1 cellular context compared by ENCODE assay signal in genomic region chr3:12994607-12995388, GRCh38.
TF ChIP-seq lines count a peak whose summit lies in the region.

No MANE protein-coding gene starts in this region.

TF ChIP-seq in HepG2, 621 proteins besides CTCF, POLR2A, EP300 and RAD21 (continued from another document and continues in another):
- TF ChIP-seq, protein P1, sequence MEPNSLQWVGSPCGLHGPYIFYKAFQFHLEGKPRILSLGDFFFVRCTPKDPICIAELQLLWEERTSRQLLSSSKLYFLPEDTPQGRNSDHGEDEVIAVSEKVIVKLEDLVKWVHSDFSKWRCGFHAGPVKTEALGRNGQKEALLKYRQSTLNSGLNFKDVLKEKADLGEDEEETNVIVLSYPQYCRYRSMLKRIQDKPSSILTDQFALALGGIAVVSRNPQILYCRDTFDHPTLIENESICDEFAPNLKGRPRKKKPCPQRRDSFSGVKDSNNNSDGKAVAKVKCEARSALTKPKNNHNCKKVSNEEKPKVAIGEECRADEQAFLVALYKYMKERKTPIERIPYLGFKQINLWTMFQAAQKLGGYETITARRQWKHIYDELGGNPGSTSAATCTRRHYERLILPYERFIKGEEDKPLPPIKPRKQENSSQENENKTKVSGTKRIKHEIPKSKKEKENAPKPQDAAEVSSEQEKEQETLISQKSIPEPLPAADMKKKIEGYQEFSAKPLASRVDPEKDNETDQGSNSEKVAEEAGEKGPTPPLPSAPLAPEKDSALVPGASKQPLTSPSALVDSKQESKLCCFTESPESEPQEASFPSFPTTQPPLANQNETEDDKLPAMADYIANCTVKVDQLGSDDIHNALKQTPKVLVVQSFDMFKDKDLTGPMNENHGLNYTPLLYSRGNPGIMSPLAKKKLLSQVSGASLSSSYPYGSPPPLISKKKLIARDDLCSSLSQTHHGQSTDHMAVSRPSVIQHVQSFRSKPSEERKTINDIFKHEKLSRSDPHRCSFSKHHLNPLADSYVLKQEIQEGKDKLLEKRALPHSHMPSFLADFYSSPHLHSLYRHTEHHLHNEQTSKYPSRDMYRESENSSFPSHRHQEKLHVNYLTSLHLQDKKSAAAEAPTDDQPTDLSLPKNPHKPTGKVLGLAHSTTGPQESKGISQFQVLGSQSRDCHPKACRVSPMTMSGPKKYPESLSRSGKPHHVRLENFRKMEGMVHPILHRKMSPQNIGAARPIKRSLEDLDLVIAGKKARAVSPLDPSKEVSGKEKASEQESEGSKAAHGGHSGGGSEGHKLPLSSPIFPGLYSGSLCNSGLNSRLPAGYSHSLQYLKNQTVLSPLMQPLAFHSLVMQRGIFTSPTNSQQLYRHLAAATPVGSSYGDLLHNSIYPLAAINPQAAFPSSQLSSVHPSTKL (CRISPR knock-in tag; IDR thresholded peaks at IDR 0.05) = peak; percentile 70
- TF ChIP-seq HBP1 (CRISPR knock-in tag; IDR thresholded peaks at IDR 0.05; ENCODE audit: low read depth) = no peak; the same call in 1 of the 2 replicates
- no peak for TF ChIP-seq ZNF775 (CRISPR knock-in tag; IDR thresholded peaks at IDR 0.05; ENCODE audit: borderline replicate concordance)
- TF ChIP-seq PATZ1 (CRISPR knock-in tag; IDR thresholded peaks at IDR 0.05) = peak; percentile 85
- TF ChIP-seq CEBPG (CRISPR knock-in tag; IDR thresholded peaks at IDR 0.05) = 0 out of 2 replicates have a peak, but pooled peaks have one; percentile 6
- TF ChIP-seq TAF1 (CRISPR knock-in tag; IDR thresholded peaks at IDR 0.05) = peak; percentile 42; the same call in 1 of the 2 replicates
- no peak for TF ChIP-seq ZNF672 (CRISPR knock-in tag; IDR thresholded peaks at IDR 0.05)
- TF ChIP-seq HOMEZ (CRISPR knock-in tag; IDR thresholded peaks at IDR 0.05; ENCODE audit: low read depth) = peak; percentile 49; the same call in 1 of the 2 replicates
- TF ChIP-seq TBX2 (CRISPR knock-in tag; IDR thresholded peaks at IDR 0.05; ENCODE audit: borderline replicate concordance) = peak; percentile 83
- TF ChIP-seq TRIM22 (IDR thresholded peaks at IDR 0.05) = no peak
- no peak for TF ChIP-seq EHMT2 (IDR thresholded peaks at IDR 0.05; ENCODE audit: borderline replicate concordance, low read depth, low read length)
- TF ChIP-seq ZNF235 (CRISPR knock-in tag; IDR thresholded peaks at IDR 0.05; ENCODE audit: borderline replicate concordance) = no peak
- TF ChIP-seq ZNF589 (CRISPR knock-in tag; conservative IDR thresholded peaks at IDR 0.05) = peak; percentile 90
- no peak for TF ChIP-seq CREB3 (CRISPR knock-in tag; IDR thresholded peaks at IDR 0.05)
- TF ChIP-seq NR2F1 (CRISPR knock-in tag; IDR thresholded peaks at IDR 0.05) = no peak
- no peak for TF ChIP-seq ATRX (CRISPR knock-in tag; IDR thresholded peaks at IDR 0.05; ENCODE audit: borderline replicate concordance)
- TF ChIP-seq, protein P2, sequence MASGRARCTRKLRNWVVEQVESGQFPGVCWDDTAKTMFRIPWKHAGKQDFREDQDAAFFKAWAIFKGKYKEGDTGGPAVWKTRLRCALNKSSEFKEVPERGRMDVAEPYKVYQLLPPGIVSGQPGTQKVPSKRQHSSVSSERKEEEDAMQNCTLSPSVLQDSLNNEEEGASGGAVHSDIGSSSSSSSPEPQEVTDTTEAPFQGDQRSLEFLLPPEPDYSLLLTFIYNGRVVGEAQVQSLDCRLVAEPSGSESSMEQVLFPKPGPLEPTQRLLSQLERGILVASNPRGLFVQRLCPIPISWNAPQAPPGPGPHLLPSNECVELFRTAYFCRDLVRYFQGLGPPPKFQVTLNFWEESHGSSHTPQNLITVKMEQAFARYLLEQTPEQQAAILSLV (CRISPR knock-in tag; IDR thresholded peaks at IDR 0.05; ENCODE audit: borderline replicate concordance) = 0 out of 2 replicates have a peak, but pooled peaks have one; percentile 56
- no peak for TF ChIP-seq ZKSCAN8 (CRISPR knock-in tag; IDR thresholded peaks at IDR 0.05; ENCODE audit: borderline replicate concordance)
- no peak for TF ChIP-seq ELF4 (CRISPR knock-in tag; IDR thresholded peaks at IDR 0.05; ENCODE audit: borderline replicate concordance)
- TF ChIP-seq MEIS1 (CRISPR knock-in tag; IDR thresholded peaks at IDR 0.05; ENCODE audit: borderline replicate concordance) = no peak
- no peak for TF ChIP-seq ZFP37 (CRISPR knock-in tag; IDR thresholded peaks at IDR 0.05; ENCODE audit: borderline replicate concordance)
- peak; percentile 93 for TF ChIP-seq ZNF639 (CRISPR knock-in tag; conservative IDR thresholded peaks at IDR 0.05)
- no peak for TF ChIP-seq ZNF264 (CRISPR knock-in tag; IDR thresholded peaks at IDR 0.05)
- peak; percentile 86 for TF ChIP-seq ZMYM4 (CRISPR knock-in tag; IDR thresholded peaks at IDR 0.05)
- TF ChIP-seq PHF20 (CRISPR knock-in tag; IDR thresholded peaks at IDR 0.05) = no peak; the same call in none of the 2 replicates
- no peak for TF ChIP-seq ZFAT (CRISPR knock-in tag; conservative IDR thresholded peaks at IDR 0.05)
- TF ChIP-seq CREM (IDR thresholded peaks at IDR 0.05) = no peak
- no peak for TF ChIP-seq CREM (CRISPR knock-in tag; IDR thresholded peaks at IDR 0.05)
- no peak for TF ChIP-seq MYNN (CRISPR knock-in tag; IDR thresholded peaks at IDR 0.05; ENCODE audit: low read depth)
- TF ChIP-seq, protein P3, sequence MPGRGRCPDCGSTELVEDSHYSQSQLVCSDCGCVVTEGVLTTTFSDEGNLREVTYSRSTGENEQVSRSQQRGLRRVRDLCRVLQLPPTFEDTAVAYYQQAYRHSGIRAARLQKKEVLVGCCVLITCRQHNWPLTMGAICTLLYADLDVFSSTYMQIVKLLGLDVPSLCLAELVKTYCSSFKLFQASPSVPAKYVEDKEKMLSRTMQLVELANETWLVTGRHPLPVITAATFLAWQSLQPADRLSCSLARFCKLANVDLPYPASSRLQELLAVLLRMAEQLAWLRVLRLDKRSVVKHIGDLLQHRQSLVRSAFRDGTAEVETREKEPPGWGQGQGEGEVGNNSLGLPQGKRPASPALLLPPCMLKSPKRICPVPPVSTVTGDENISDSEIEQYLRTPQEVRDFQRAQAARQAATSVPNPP (CRISPR knock-in tag; IDR thresholded peaks at IDR 0.05) = no peak
- no peak for TF ChIP-seq ZNF337 (CRISPR knock-in tag; IDR thresholded peaks at IDR 0.05; ENCODE audit: borderline replicate concordance, low read depth)
- no peak for TF ChIP-seq ZBTB3 (CRISPR knock-in tag; IDR thresholded peaks at IDR 0.05; ENCODE audit: borderline replicate concordance, low read depth)
- TF ChIP-seq BCL6 (CRISPR knock-in tag; IDR thresholded peaks at IDR 0.05) = peak; percentile 43; the same call in 1 of the 2 replicates
- 0 out of 2 replicates have a peak, but pooled peaks have one; percentile 53 for TF ChIP-seq RFXANK (CRISPR knock-in tag; IDR thresholded peaks at IDR 0.05)
- TF ChIP-seq, protein P4, sequence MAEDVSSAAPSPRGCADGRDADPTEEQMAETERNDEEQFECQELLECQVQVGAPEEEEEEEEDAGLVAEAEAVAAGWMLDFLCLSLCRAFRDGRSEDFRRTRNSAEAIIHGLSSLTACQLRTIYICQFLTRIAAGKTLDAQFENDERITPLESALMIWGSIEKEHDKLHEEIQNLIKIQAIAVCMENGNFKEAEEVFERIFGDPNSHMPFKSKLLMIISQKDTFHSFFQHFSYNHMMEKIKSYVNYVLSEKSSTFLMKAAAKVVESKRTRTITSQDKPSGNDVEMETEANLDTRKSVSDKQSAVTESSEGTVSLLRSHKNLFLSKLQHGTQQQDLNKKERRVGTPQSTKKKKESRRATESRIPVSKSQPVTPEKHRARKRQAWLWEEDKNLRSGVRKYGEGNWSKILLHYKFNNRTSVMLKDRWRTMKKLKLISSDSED (CRISPR knock-in tag; IDR thresholded peaks at IDR 0.05) = no peak
- peak; percentile 61; the same call in 1 of the 2 replicates for TF ChIP-seq KDM5B (CRISPR knock-in tag; IDR thresholded peaks at IDR 0.05; ENCODE audit: borderline replicate concordance)
- TF ChIP-seq TEAD3 (CRISPR knock-in tag; optimal IDR thresholded peaks at IDR 0.05; ENCODE audit: borderline replicate concordance) = peak; percentile 18
- TF ChIP-seq CBX5 (CRISPR knock-in tag; IDR thresholded peaks at IDR 0.05; ENCODE audit: borderline replicate concordance) = no peak; the same call in 1 of the 2 replicates
- 0 out of 2 replicates have a peak, but pooled peaks have one; percentile 66 for TF ChIP-seq ZNF567 (CRISPR knock-in tag; IDR thresholded peaks at IDR 0.05; ENCODE audit: borderline replicate concordance)
- peak; percentile 96; the same call in 1 of the 2 replicates for TF ChIP-seq ZBTB25 (CRISPR knock-in tag; IDR thresholded peaks at IDR 0.05)
- TF ChIP-seq TFDP2 (CRISPR knock-in tag; IDR thresholded peaks at IDR 0.05) = peak; percentile 55
- peak; percentile 45; the same call in 1 of the 2 replicates for TF ChIP-seq RARA (CRISPR knock-in tag; IDR thresholded peaks at IDR 0.05)
- TF ChIP-seq ZSCAN25 (CRISPR knock-in tag; IDR thresholded peaks at IDR 0.05) = 0 out of 2 replicates have a peak, but pooled peaks have one; percentile 49
